Comparison of ENCODE assay signal across 20 cellular contexts in genomic region chr2:15504882-15505663, GRCh38.
"Had no signal": no experiment of that assay in that cellular context is flagged by ENCODE, and none has a peak within 500 bp of the region (broad histone marks: within the 10 kb centered on the region; RNA-seq: fewer than 3 reads in every experiment).

No MANE protein-coding gene starts in this region.

- H3K27ac ChIP-seq: gastrocnemius medialis, heart right ventricle, neural progenitor cell, pancreas, suprapubic skin, tibial artery, upper lobe of left lung, uterus had no signal

- H3K27me3 Mint-ChIP-seq: naive thymus-derived CD4-positive, alpha-beta T cell; progenitor cell of endocrine pancreas had no signal

- H3K4me3 ChIP-seq: gastrocnemius medialis, heart right ventricle, neural progenitor cell, pancreas, smooth muscle cell, suprapubic skin, tibial artery, upper lobe of left lung, uterus had no signal

- H3K27ac Mint-ChIP-seq: neural progenitor cell; progenitor cell of endocrine pancreas; stimulated activated effector memory CD8-positive, alpha-beta T cell treated with anti-CD3 and anti-CD28 coated beads, Interleukin-12 subunit alpha, Interleukin-12 subunit beta, amount 100 ng/mL, for 72 hours had no signal

- H3K4me1 ChIP-seq: gastrocnemius medialis, heart right ventricle, neural progenitor cell, pancreas, suprapubic skin, tibial artery, upper lobe of left lung, uterus had no signal

- DNase-seq: gastrocnemius medialis; heart right ventricle; hypothalamus; kidney glomerular epithelial cell; mammary epithelial cell; naive thymus-derived CD4-positive, alpha-beta T cell; nucleus accumbens; pancreas; right cardiac atrium; stimulated activated CD4-positive, alpha-beta T cell treated with anti-CD3 and anti-CD28 coated beads, Interleukin-4, amount 100 ng/mL, for 1 hour; stimulated activated CD8-positive, alpha-beta memory T cell treated with anti-CD3 and anti-CD28 coated beads, Interleukin-4, amount 100 ng/mL, for 48 hours; stimulated activated naive CD8-positive, alpha-beta T cell treated with anti-CD3 and anti-CD28 coated beads, Interleukin-15, Interleukin-2, amounts not matched to agents 100 U/mL and 50 U/mL, for 24 hours; tibial artery; upper lobe of left lung; uterus had no signal

- H2AFZ ChIP-seq: neural progenitor cell had no signal

- FAIRE-seq: pancreas had no signal

- H3K9ac ChIP-seq: neural progenitor cell had no signal

- H3K9me3 Mint-ChIP-seq: naive thymus-derived CD4-positive, alpha-beta T cell; neural progenitor cell; stimulated activated effector memory CD8-positive, alpha-beta T cell treated with anti-CD3 and anti-CD28 coated beads, Interleukin-12 subunit alpha, Interleukin-12 subunit beta, amount 100 ng/mL, for 72 hours had no signal

- H3K4me3 Mint-ChIP-seq: neural progenitor cell; stimulated activated effector memory CD8-positive, alpha-beta T cell treated with anti-CD3 and anti-CD28 coated beads, Interleukin-12 subunit alpha, Interleukin-12 subunit beta, amount 100 ng/mL, for 72 hours had no signal

- H3K9me3 ChIP-seq: gastrocnemius medialis, heart right ventricle, pancreas, suprapubic skin, tibial artery, upper lobe of left lung, uterus had no signal

- H3K36me3 ChIP-seq: neural progenitor cell, uterus had no signal

- H3K4me2 ChIP-seq: neural progenitor cell, smooth muscle cell had no signal

- H3K27me3 ChIP-seq: gastrocnemius medialis, heart right ventricle, neural progenitor cell, pancreas, suprapubic skin, tibial artery, upper lobe of left lung, uterus had no signal

- H3K4me1 Mint-ChIP-seq: neural progenitor cell had no signal
